ENCODE assay signal across 9 cellular contexts in the genomic region with DNA sequence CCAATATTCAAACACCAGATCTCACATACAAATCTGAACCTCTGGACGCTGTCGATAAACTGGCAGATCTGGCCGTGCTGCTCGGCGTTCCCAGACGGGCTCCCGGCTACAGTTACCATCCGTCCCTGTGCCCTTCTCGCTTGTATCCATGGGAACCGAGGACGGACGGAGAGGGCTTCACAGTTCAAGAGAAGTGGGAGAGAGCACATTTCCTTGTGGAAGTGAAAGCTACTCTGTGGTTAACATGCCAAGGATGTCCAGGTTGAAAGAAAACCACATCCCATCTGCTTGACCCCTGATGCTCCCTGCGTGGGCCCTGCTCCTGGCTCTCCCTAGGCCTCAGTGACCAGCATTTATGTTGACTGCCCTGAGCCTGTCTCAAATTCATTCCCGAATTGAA. TPM values are rescaled to one million over a fixed set of nuclear protein-coding genes. Genes with fewer than 3 reads are reported as not detected.
DNase-seq lines count a peak whose midpoint lies in the region; ATAC-seq lines count a peak whose summit lies in the region.
"Had no signal": no experiment of that assay in that cellular context is flagged by ENCODE, and none has a peak within 500 bp of the region (broad histone marks: within the 10 kb centered on the region; RNA-seq: fewer than 3 reads in every experiment).

No MANE protein-coding gene starts in this region.

- H3K27me3 Mint-ChIP-seq in naive thymus-derived CD4-positive, alpha-beta T cell, result no peaks in the 10 kb centered on the region

- no peak for ATAC-seq in naive thymus-derived CD4-positive, alpha-beta T cell
- ATAC-seq in GM19395 (IDR thresholded peaks at IDR 0.05; ENCODE audit: unreplicated experiment), result no peak

- H3K36me3 Mint-ChIP-seq in naive thymus-derived CD4-positive, alpha-beta T cell, result peaks cover 0 to 5% (median 0%) of the 10 kb centered on the region in 5 donors

- no peaks in the 10 kb centered on the region for H3K9me3 Mint-ChIP-seq in naive thymus-derived CD4-positive, alpha-beta T cell

- no peaks in the 10 kb centered on the region for H3K36me3 ChIP-seq in naive thymus-derived CD4-positive, alpha-beta T cell (ENCODE audit: control insufficient read depth in 2 of 3, insufficient read depth in 3 of 3, low read length in 3 of 3)

- H3K27ac Mint-ChIP-seq in naive thymus-derived CD4-positive, alpha-beta T cell, result peak overlapping the region in 7 of 9 donors; percentile 23 to 95 (median 89)

- peak overlapping the region in 1 of 10 donors; percentile 24 for H3K4me3 Mint-ChIP-seq in naive thymus-derived CD4-positive, alpha-beta T cell

- no peak overlapping the region for H3K27ac ChIP-seq in naive thymus-derived CD4-positive, alpha-beta T cell (ENCODE audit: low read depth, low read length)

- CTCF ChIA-PET in naive thymus-derived CD4-positive, alpha-beta T cell (lab: Charles Lee), result interaction anchor here (0.9 to 1.6 kb wide), 2 partner anchors 22 to 97 kb away, joined by 3 to 4 read pairs; no protein-coding TSS in a partner anchor

- no peaks in the 10 kb centered on the region for H3K27me3 ChIP-seq in naive thymus-derived CD4-positive, alpha-beta T cell (ENCODE audit: control insufficient read depth in 2 of 2, insufficient read depth in 2 of 2, low read length in 2 of 2)
- H3K27me3 ChIP-seq: adrenal gland had no signal

- DNase-seq in A172 (ENCODE audit: low spot score) (peak; percentile 49), NCI-H2029 (lab: John Stamatoyannopoulos, UW) (peak; percentile 62), cerebellar cortex (ENCODE audit: low spot score) (peak; percentile 55), T-helper 9 cell (no peak), NCI-H1417 treated with DMSO at 0.1 percent for 48 hours (lab: John Stamatoyannopoulos, UW) (no peak)
- no peak for DNase-seq in naive thymus-derived CD4-positive, alpha-beta T cell
- no peak for DNase-seq in activated CD4-positive, CD25-positive, alpha-beta regulatory T cell treated with anti-CD3 and anti-CD28 coated beads, Interleukin-2, amount 50 U/mL, for 72 hours

- POLR2A ChIA-PET in naive thymus-derived CD4-positive, alpha-beta T cell (lab: Charles Lee), result interaction anchor here (0.6 to 1.7 kb wide), 4 partner anchors 9 to 76 kb away, joined by 3 to 5 read pairs (median 3); a partner anchor contains a TSS

- H3K4me1 ChIP-seq in naive thymus-derived CD4-positive, alpha-beta T cell (ENCODE audit: control insufficient read depth in 2 of 2, insufficient read depth in 2 of 2, low read length in 2 of 2), result peaks cover 0 to 19% of the 10 kb centered on the region in 2 donors

- intact Hi-C loops in naive thymus-derived CD4-positive, alpha-beta T cell (cut with micrococcal nuclease), result loop anchor here in 1 of 2 donors (1.0 to 2.0 kb wide), 2 partner anchors 18 to 25 kb away; a partner anchor contains a TSS

- H3K4me3 ChIP-seq in naive thymus-derived CD4-positive, alpha-beta T cell (ENCODE audit: low read length), result no peak overlapping the region
- H3K4me3 ChIP-seq: adrenal gland had no signal

- H3K9me3 ChIP-seq in naive thymus-derived CD4-positive, alpha-beta T cell (ENCODE audit: control insufficient read depth in 2 of 3, low read length in 3 of 3), result no peaks in the 10 kb centered on the region
- H3K9me3 ChIP-seq: adrenal gland had no signal

- H3K4me1 Mint-ChIP-seq in naive thymus-derived CD4-positive, alpha-beta T cell, result peaks cover 21 to 39% (median 34%) of the 10 kb centered on the region in 7 donors

RNA-seq across cellular contexts. Expression of a gene that starts 6.3 kb away (rescaled TPM):
- total RNA-seq in A172 (2014; rRNA removed; shearing (Covaris generic)), result 343 and 354 TPM in 2 replicates
- total RNA-seq in naive thymus-derived CD4-positive, alpha-beta T cell, result 1 to 10 TPM; 1.2 to 8.8 (median 5.7) TPM
- 1 to 10 TPM in 1 of 2 donors, under 1 TPM in 1; 0.64 to 2.2 TPM for polyA plus RNA-seq in naive thymus-derived CD4-positive, alpha-beta T cell

RNA-seq across cellular contexts. Expression of a gene that starts 17.6 kb away (rescaled TPM):
- total RNA-seq in A172 (2014; rRNA removed; shearing (Covaris generic)), result 189 and 215 TPM in 2 replicates
- 10 to 100 TPM in 3 of 5 experiments, 1 to 10 TPM in 2; 4.1 to 63.2 (median 11.9) TPM for total RNA-seq in naive thymus-derived CD4-positive, alpha-beta T cell
- polyA plus RNA-seq in naive thymus-derived CD4-positive, alpha-beta T cell, result 1 to 10 TPM; 2.7 to 4.5 TPM

RNA-seq across cellular contexts. Expression of a gene that starts 29.9 kb away (rescaled TPM):
- total RNA-seq in A172 (2014; rRNA removed; shearing (Covaris generic)), result 0.19 and 1.7 TPM in 2 replicates
- 10 to 100 TPM in 1 of 5 experiments, 1 to 10 TPM in 4; 2.4 to 67.1 (median 6.0) TPM for total RNA-seq in naive thymus-derived CD4-positive, alpha-beta T cell
- under 1 TPM; 0.09 to 0.25 TPM for polyA plus RNA-seq in naive thymus-derived CD4-positive, alpha-beta T cell

RNA-seq across cellular contexts. Expression of a gene that starts 33.2 kb away (rescaled TPM):
- 58.8 and 72.4 TPM in 2 replicates for total RNA-seq in A172 (2014; rRNA removed; shearing (Covaris generic))
- 10 to 100 TPM in 2 of 5 experiments, 1 to 10 TPM in 3; 6.4 to 31.8 (median 6.8) TPM for total RNA-seq in naive thymus-derived CD4-positive, alpha-beta T cell
- polyA plus RNA-seq in naive thymus-derived CD4-positive, alpha-beta T cell, result 10 to 100 TPM; 11.7 to 19.4 TPM

RNA-seq across cellular contexts. Expression of a gene that starts 37.0 kb away (rescaled TPM):
- 153 and 154 TPM in 2 replicates for total RNA-seq in A172 (2014; rRNA removed; shearing (Covaris generic))
- 100 to 1,000 TPM in 1 of 5 experiments, 10 to 100 TPM in 4; 65.8 to 126 (median 76.1) TPM for total RNA-seq in naive thymus-derived CD4-positive, alpha-beta T cell
- polyA plus RNA-seq in naive thymus-derived CD4-positive, alpha-beta T cell, result 10 to 100 TPM; 39.2 to 54.6 TPM

Comparison
In these comparisons a context has a peak if more than half of its experiments do, and no peak if none do; other contexts are left out.
1. DNase-seq: peak in A172 (single experiment), NCI-H2029 (single experiment) and cerebellar cortex (single experiment); none in naive thymus-derived CD4-positive, alpha-beta T cell (0 of 9), T-helper 9 cell (single experiment), activated CD4-positive, CD25-positive, alpha-beta regulatory T cell treated with anti-CD3 and anti-CD28 coated beads, Interleukin-2, amount 50 U/mL, for 72 hours (single experiment) and NCI-H1417 treated with DMSO at 0.1 percent for 48 hours (single experiment).
2. RNA of a gene that starts 6.3 kb away (total RNA-seq): 343 to 354 TPM in A172; 1.2 to 8.8 TPM in naive thymus-derived CD4-positive, alpha-beta T cell; every median in the first group is over 10 times any median in the second.